8 cellular contexts compared by ENCODE assay signal in the genomic region with DNA sequence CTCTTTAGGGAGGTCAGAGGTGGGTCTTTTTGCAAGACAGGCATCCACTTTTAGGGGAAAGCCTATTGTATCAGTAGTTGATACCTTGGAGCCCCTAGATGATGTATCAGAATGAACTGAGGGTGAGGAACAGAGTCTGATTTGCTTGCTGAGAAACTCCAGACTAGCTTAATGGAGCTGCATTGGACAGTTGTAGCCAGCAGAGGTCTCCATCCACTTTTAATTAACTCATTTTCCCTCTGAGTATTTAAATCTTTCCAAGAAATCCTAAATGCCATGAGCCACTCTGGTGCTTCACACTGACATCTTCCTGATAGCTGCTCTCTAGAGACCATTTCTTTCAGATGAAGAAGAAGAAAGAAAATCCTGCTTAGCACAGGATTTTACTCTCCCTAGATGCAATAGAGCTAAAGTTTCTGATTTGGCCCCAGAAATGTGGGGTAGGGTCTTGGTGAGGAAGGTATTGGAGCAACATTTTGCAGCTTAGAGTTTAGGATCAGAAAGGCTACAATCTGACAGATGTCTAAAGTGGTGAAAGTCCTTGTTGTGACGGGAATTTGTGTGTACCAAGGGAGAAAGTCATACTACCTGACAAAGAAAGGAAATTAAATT. TPM values are rescaled to one million over a fixed set of nuclear protein-coding genes. Genes with fewer than 3 reads are reported as not detected.
DNase-seq lines count a peak whose midpoint lies in the region; ATAC-seq and TF ChIP-seq lines count a peak whose summit lies in the region.

No MANE protein-coding gene starts in this region.

- no peaks in the 10 kb centered on the region for H3K27me3 ChIP-seq in SU-DHL-6 (ENCODE audit: low read length)
- H3K27me3 ChIP-seq in heart right ventricle: no peaks in the 10 kb centered on the region
- H3K27me3 ChIP-seq in thoracic aorta (replicated peaks; ENCODE audit: insufficient read depth): no peaks in the 10 kb centered on the region

- no peaks in the 10 kb centered on the region for H4K20me1 ChIP-seq in SU-DHL-6 (ENCODE audit: low read depth, low read length)

- intact Hi-C loops in heart right ventricle (cut with DNase I): loop anchor here (2.0 to 10.0 kb wide), 5 partner anchors 121 to 405 kb away; no protein-coding TSS in a partner anchor

- DNase-seq in HFF-Myc (ENCODE audit: extremely low read depth, low read depth) (no peak), heart right ventricle (no peak), thoracic aorta (ENCODE audit: low spot score) (no peak), GF-D8 (lab: John Stamatoyannopoulos, UW) (no peak), UCSD-AML1 (lab: John Stamatoyannopoulos, UW; ENCODE audit: unreplicated experiment) (no peak)

- no peaks in the 10 kb centered on the region for H3F3A ChIP-seq in SU-DHL-6 (ENCODE audit: insufficient read depth)

- H3K36me3 ChIP-seq in SU-DHL-6 (ENCODE audit: low read length) (no peaks in the 10 kb centered on the region), heart right ventricle (peaks cover 0 to 78% (median 17%) of the 10 kb centered on the region in 9 donors), thoracic aorta (no peaks in the 10 kb centered on the region)

- H3K27ac ChIP-seq in C4-2B: no peak overlapping the region
- no peak overlapping the region for H3K27ac ChIP-seq in SU-DHL-6 (ENCODE audit: low read depth, low read length)
- no peak overlapping the region for H3K27ac ChIP-seq in heart right ventricle
- no peak overlapping the region for H3K27ac ChIP-seq in thoracic aorta

- H3K9me3 ChIP-seq in SU-DHL-6 (ENCODE audit: insufficient read depth, low read length): no peaks in the 10 kb centered on the region
- no peaks in the 10 kb centered on the region for H3K9me3 ChIP-seq in heart right ventricle
- no peaks in the 10 kb centered on the region for H3K9me3 ChIP-seq in thoracic aorta

- no peak overlapping the region for H2AFZ ChIP-seq in SU-DHL-6 (ENCODE audit: low read depth, low read length, severe bottlenecking)

- H3K79me2 ChIP-seq in SU-DHL-6 (ENCODE audit: insufficient read depth, low read length): no peaks in the 10 kb centered on the region

- H3K4me2 ChIP-seq in SU-DHL-6 (ENCODE audit: low read depth, low read length, poor library complexity, severe bottlenecking): no peak overlapping the region

- H3K9ac ChIP-seq in SU-DHL-6 (ENCODE audit: low read length): no peak overlapping the region

- H3K4me1 ChIP-seq in heart right ventricle: peaks cover 0 to 9% (median 0%) of the 10 kb centered on the region in 9 donors
- H3K4me1 ChIP-seq in thoracic aorta (ENCODE audit: control insufficient read depth in 1 of 2, low read depth in 2 of 2): peaks cover 8 to 24% of the 10 kb centered on the region in 2 donors

- H3K9me2 ChIP-seq in SU-DHL-6 (replicated peaks; ENCODE audit: insufficient read depth, low read length): no peaks in the 10 kb centered on the region

- ATAC-seq in heart right ventricle (peak in 7 of 8 donors; percentile 16 to 68 (median 48)), thoracic aorta (ENCODE audit: insufficient number of reproducible peaks, low FRiP score, low read depth) (no peak), GM18861 (IDR thresholded peaks at IDR 0.05; ENCODE audit: unreplicated experiment) (no peak)

- TF ChIP-seq CTCF in C4-2B (conservative IDR thresholded peaks at IDR 0.05): peak; percentile 83
- TF ChIP-seq CTCF in HFF-Myc (IDR thresholded peaks at IDR 0.05; ENCODE audit: low read depth, low read length, missing control alignments): peak; percentile 66
- peak; percentile 43 for TF ChIP-seq CTCF in SU-DHL-6 (IDR thresholded peaks at IDR 0.05; ENCODE audit: insufficient read depth, low read length, poor library complexity, severe bottlenecking)
- peak; percentile 34 to 80 (median 63) for TF ChIP-seq CTCF in heart right ventricle (IDR thresholded peaks at IDR 0.05)
- TF ChIP-seq CTCF in thoracic aorta (IDR thresholded peaks at IDR 0.05): peak; percentile 53

- H3K4me3 ChIP-seq in HFF-Myc (replicated peaks; ENCODE audit: low read depth, low read length): no peak overlapping the region
- no peak overlapping the region for H3K4me3 ChIP-seq in SU-DHL-6 (ENCODE audit: insufficient read depth, low read length, poor library complexity, severe bottlenecking)
- no peak overlapping the region for H3K4me3 ChIP-seq in heart right ventricle
- H3K4me3 ChIP-seq in thoracic aorta: no peak overlapping the region

- 85 to 91% methylated on average over 1 of the region's 1 CpG for WGBS in heart right ventricle, 2 donors

RNA-seq across cellular contexts. Expression of a gene that starts 38.0 kb away (rescaled TPM):
- 10 to 100 TPM; 24.4 to 35.1 (median 29.1) TPM for total RNA-seq in heart right ventricle
- 10 to 100 TPM; 18.7 to 26.2 TPM for polyA plus RNA-seq in heart right ventricle
- 100 to 1,000 TPM in 1 of 2 donors, 10 to 100 TPM in 1; 64.4 to 102 TPM for total RNA-seq in thoracic aorta

Comparison
In these comparisons a context has a peak if more than half of its experiments do, and no peak if none do; other contexts are left out.
1. ATAC-seq: peak in heart right ventricle (7 of 8); none in thoracic aorta (single experiment) and GM18861 (single experiment).
2. Peak in every context shown above with its lines, with median percentiles within 50 percentile points of each other: CTCF ChIP-seq.